ENCODE assay signal across 10 cellular contexts in the genomic region with DNA sequence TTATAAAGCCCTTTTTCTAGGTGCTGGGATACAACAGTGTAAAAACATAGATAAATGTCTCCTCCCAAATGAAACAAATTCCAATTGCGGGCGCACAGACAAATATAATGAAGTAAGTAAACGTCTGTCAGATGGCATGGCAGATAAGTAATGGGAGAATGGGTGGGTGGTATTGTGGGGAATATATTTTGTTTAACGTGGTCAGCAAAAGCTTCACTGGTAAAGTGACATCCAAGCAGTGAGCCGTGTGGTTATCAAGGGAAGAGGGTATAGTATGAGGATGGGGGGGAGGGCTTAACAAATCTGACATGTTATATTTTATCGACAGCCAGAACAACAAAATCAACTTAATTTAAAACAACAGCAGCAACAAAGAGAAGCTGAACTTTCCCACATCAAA. TPM values are rescaled to one million over a fixed set of nuclear protein-coding genes. Genes with fewer than 3 reads are reported as not detected.
A peak's percentile ranks its signal among the peaks of the same experiment; 100 is the strongest.
DNase-seq lines count a peak whose midpoint lies in the region; ATAC-seq and TF ChIP-seq lines count a peak whose summit lies in the region.
"Had no signal": no experiment of that assay in that cellular context is flagged by ENCODE, and none has a peak within 500 bp of the region (broad histone marks: within the 10 kb centered on the region; RNA-seq: fewer than 3 reads in every experiment).

No MANE protein-coding gene starts in this region.

- no peak for DNase-seq in Caco-2
- DNase-seq in Jurkat, Clone E6-1 (ENCODE audit: low read depth, low spot score) = peak; percentile 24
- no peak for DNase-seq in activated T-helper 2 cell treated with anti-CD3 and anti-CD28 coated beads, Interferon-gamma antibody, Interleukin-2, Interleukin-4, amounts not matched to agents 10 μg/mL and 5 μg/mL and 100 μg/mL, durations not matched to agents 14 hours and 24 hours and 36 hours (ENCODE audit: low spot score)
- DNase-seq in Peyer's patch = no peak
- no peak for DNase-seq in H4 (ENCODE audit: low spot score)
- DNase-seq: NCI-H1417 treated with DMSO at 0.1 percent for 48 hours had no signal

- H3K36me3 ChIP-seq in Caco-2 (ENCODE audit: control insufficient read depth, insufficient read depth, low read length) (no peaks in the 10 kb centered on the region), mucosa of stomach (ENCODE audit: control insufficient read depth, insufficient read depth, low read length) (no peaks in the 10 kb centered on the region), Peyer's patch (peaks cover 0 to 18% (median 0%) of the 10 kb centered on the region in 3 donors)

- peak overlapping the region; percentile 77 for H3K9ac ChIP-seq in mucosa of stomach (ENCODE audit: low read length)

- H3K27me3 ChIP-seq in Caco-2 (replicated peaks; ENCODE audit: control insufficient read depth, insufficient read depth, low read length) = no peaks in the 10 kb centered on the region
- no peaks in the 10 kb centered on the region for H3K27me3 ChIP-seq in mucosa of stomach (ENCODE audit: control insufficient read depth, insufficient read depth, low read length)
- no peaks in the 10 kb centered on the region for H3K27me3 ChIP-seq in Peyer's patch

- no peaks in the 10 kb centered on the region for H3K36me3 Mint-ChIP-seq in Caco-2 (ENCODE audit: insufficient read depth, unreplicated experiment)
- peaks cover 16% of the 10 kb centered on the region for H3K36me3 Mint-ChIP-seq in activated T-helper 2 cell treated with anti-CD3 and anti-CD28 coated beads, Interferon-gamma antibody, Interleukin-2, Interleukin-4, amounts not matched to agents 10 μg/mL and 5 μg/mL and 100 μg/mL, durations not matched to agents 14 hours and 24 hours and 36 hours (ENCODE audit: low read depth)

- CTCF ChIA-PET in Caco-2 (lab: Charles Lee) = no interaction called here

- H3K9me3 ChIP-seq in Caco-2 (no peaks in the 10 kb centered on the region), mucosa of stomach (ENCODE audit: control insufficient read depth, low read length) (no peaks in the 10 kb centered on the region), Peyer's patch (no peaks in the 10 kb centered on the region)

- H3K27me3 Mint-ChIP-seq in Caco-2 (ENCODE audit: insufficient read depth, unreplicated experiment) = no peaks in the 10 kb centered on the region
- no peaks in the 10 kb centered on the region for H3K27me3 Mint-ChIP-seq in activated T-helper 2 cell treated with anti-CD3 and anti-CD28 coated beads, Interferon-gamma antibody, Interleukin-2, Interleukin-4, amounts not matched to agents 10 μg/mL and 5 μg/mL and 100 μg/mL, durations not matched to agents 14 hours and 24 hours and 36 hours (ENCODE audit: low read depth)

- TF ChIP-seq CTCF in Caco-2 (IDR thresholded peaks at IDR 0.05; ENCODE audit: insufficient read depth in 1 of 2, low read depth in 1 of 2, low read length in 1 of 2, severe bottlenecking in 1 of 2, unreplicated experiment in 1 of 2) (no peak), Peyer's patch (IDR thresholded peaks at IDR 0.05) (no peak)

- TF ChIP-seq POLR2A in Peyer's patch (IDR thresholded peaks at IDR 0.05) = no peak

- ATAC-seq in HG03460 (IDR thresholded peaks at IDR 0.05; ENCODE audit: unreplicated experiment) (no peak), GM21515 (IDR thresholded peaks at IDR 0.05; ENCODE audit: unreplicated experiment) (no peak)

- H3K27ac Mint-ChIP-seq in Caco-2 (ENCODE audit: unreplicated experiment) = peak overlapping the region; percentile 38
- peak overlapping the region; percentile 65 for H3K27ac Mint-ChIP-seq in activated T-helper 2 cell treated with anti-CD3 and anti-CD28 coated beads, Interferon-gamma antibody, Interleukin-2, Interleukin-4, amounts not matched to agents 10 μg/mL and 5 μg/mL and 100 μg/mL, durations not matched to agents 14 hours and 24 hours and 36 hours

- peak overlapping the region; percentile 92 for H3K4me3 ChIP-seq in Caco-2 (ENCODE audit: low read depth, low read length)
- H3K4me3 ChIP-seq in Jurkat, Clone E6-1 (ENCODE audit: low read length) = peak overlapping the region; percentile 78
- no peak overlapping the region for H3K4me3 ChIP-seq in mucosa of stomach (ENCODE audit: low read length)
- H3K4me3 ChIP-seq in Peyer's patch = peak overlapping the region in 2 of 4 donors; percentile 66 to 84

- no TSS peak for BruUV-seq in Caco-2 (replicated peaks; lab: Mats Ljungman, UMichigan)

- intact Hi-C loops in Caco-2 (cut with micrococcal nuclease; ENCODE audit: unreplicated experiment) = loop anchor here (2.0 to 5.0 kb wide), 2 partner anchors 158 to 491 kb away; a partner anchor contains a TSS
- intact Hi-C loops in activated T-helper 2 cell treated with anti-CD3 and anti-CD28 coated beads, Interferon-gamma antibody, Interleukin-2, Interleukin-4, amounts not matched to agents 10 μg/mL and 5 μg/mL and 100 μg/mL, durations not matched to agents 14 hours and 24 hours and 36 hours (cut with micrococcal nuclease) = no loop called here

- no peaks in the 10 kb centered on the region for H3K9me3 Mint-ChIP-seq in Caco-2 (ENCODE audit: unreplicated experiment)
- no peaks in the 10 kb centered on the region for H3K9me3 Mint-ChIP-seq in activated T-helper 2 cell treated with anti-CD3 and anti-CD28 coated beads, Interferon-gamma antibody, Interleukin-2, Interleukin-4, amounts not matched to agents 10 μg/mL and 5 μg/mL and 100 μg/mL, durations not matched to agents 14 hours and 24 hours and 36 hours

- no peak overlapping the region for H3K27ac ChIP-seq in Peyer's patch

- H3K4me1 Mint-ChIP-seq in Caco-2 (ENCODE audit: low read depth, unreplicated experiment) = peaks cover 15% of the 10 kb centered on the region
- H3K4me1 Mint-ChIP-seq in activated T-helper 2 cell treated with anti-CD3 and anti-CD28 coated beads, Interferon-gamma antibody, Interleukin-2, Interleukin-4, amounts not matched to agents 10 μg/mL and 5 μg/mL and 100 μg/mL, durations not matched to agents 14 hours and 24 hours and 36 hours (ENCODE audit: low read depth) = peaks cover 10% of the 10 kb centered on the region

- H3K4me1 ChIP-seq in Caco-2 = peaks cover 14% of the 10 kb centered on the region
- peaks cover 4% of the 10 kb centered on the region for H3K4me1 ChIP-seq in mucosa of stomach (ENCODE audit: control insufficient read depth, insufficient read depth, low read length)
- H3K4me1 ChIP-seq in Peyer's patch = peaks cover 0 to 7% (median 3%) of the 10 kb centered on the region in 4 donors

- POLR2A ChIA-PET in Caco-2 (lab: Charles Lee) = no interaction called here

- H3K4me3 Mint-ChIP-seq in Caco-2 (ENCODE audit: unreplicated experiment) = peak overlapping the region; percentile 87
- H3K4me3 Mint-ChIP-seq in activated T-helper 2 cell treated with anti-CD3 and anti-CD28 coated beads, Interferon-gamma antibody, Interleukin-2, Interleukin-4, amounts not matched to agents 10 μg/mL and 5 μg/mL and 100 μg/mL, durations not matched to agents 14 hours and 24 hours and 36 hours (ENCODE audit: low read depth) = peak overlapping the region; percentile 87

RNA-seq across cellular contexts. Expression of a gene that starts 1.2 kb away (rescaled TPM):
- total RNA-seq in Caco-2 (2022) (19.6 and 21.0 TPM in 2 replicates), Peyer's patch (10 to 100 TPM in 3 of 4 donors, 1 to 10 TPM in 1; 9.5 to 13.4 (median 12.0) TPM)
- 48.8 TPM for polyA plus RNA-seq in Jurkat, Clone E6-1 (2012; ENCODE audit: insufficient read depth, insufficient read length)
- total RNA-seq in activated T-helper 2 cell treated with anti-CD3 and anti-CD28 coated beads, Interferon-gamma antibody, Interleukin-2, Interleukin-4, amounts not matched to agents 10 μg/mL and 5 μg/mL and 100 μg/mL, durations not matched to agents 14 hours and 24 hours and 36 hours = 42.3 and 43.1 TPM in 2 replicates
- 23.1 and 27.9 TPM in 2 replicates for total RNA-seq in H4 (2014; rRNA removed; shearing (Covaris generic))

RNA-seq across cellular contexts. Expression of a gene that starts 31.9 kb away (rescaled TPM):
- total RNA-seq in Caco-2 (2022) = not detected in 2 replicates
- polyA plus RNA-seq in Jurkat, Clone E6-1 (2012; ENCODE audit: insufficient read depth, insufficient read length) = not detected
- total RNA-seq in activated T-helper 2 cell treated with anti-CD3 and anti-CD28 coated beads, Interferon-gamma antibody, Interleukin-2, Interleukin-4, amounts not matched to agents 10 μg/mL and 5 μg/mL and 100 μg/mL, durations not matched to agents 14 hours and 24 hours and 36 hours = not detected in 2 replicates
- not detected for total RNA-seq in Peyer's patch
- total RNA-seq in H4 (2014; rRNA removed; shearing (Covaris generic)) = not detected in 2 replicates
- total RNA-seq: mucosa of gallbladder had no signal
